Comparison of ENCODE assay signal across 8 cellular contexts in genomic region chr9:101530076-101530711, GRCh38. TPM values are rescaled to one million over a fixed set of nuclear protein-coding genes. Genes with fewer than 3 reads are reported as not detected.
DNase-seq lines count a peak whose midpoint lies in the region; ATAC-seq and TF ChIP-seq lines count a peak whose summit lies in the region.

No MANE protein-coding gene starts in this region.

- peak; percentile 71 for DNase-seq in CD14-positive monocyte (ENCODE audit: low spot score)
- DNase-seq in NCI-H524 treated with DMSO at 0.1 percent for 48 hours (lab: John Stamatoyannopoulos, UW): peak; percentile 32
- peak; percentile 49 to 65 for DNase-seq in activated CD4-positive, alpha-beta T cell treated with anti-CD3 and anti-CD28 coated beads for 4 hours
- DNase-seq in dedifferentiated amniotic fluid mesenchymal stem cell (ENCODE audit: extremely low spot score): peak; percentile 86
- DNase-seq in lung microvascular endothelial cell (ENCODE audit: low read depth in 2 of 2): peak; percentile 78 to 87
- DNase-seq in stimulated activated CD8-positive, alpha-beta memory T cell treated with anti-CD3 and anti-CD28 coated beads, Interleukin-15, amount 100 ng/mL, for 48 hours (ENCODE audit: low read depth in 2 of 2): peak; percentile 41 to 55

- H3K4me1 Mint-ChIP-seq in CD14-positive monocyte: peaks cover 14% of the 10 kb centered on the region

- H3K27ac Mint-ChIP-seq in CD14-positive monocyte: no peak overlapping the region

- intact Hi-C loops in CD14-positive monocyte (cut with micrococcal nuclease): loop anchor here in 1 of 2 donors (5.0 kb wide), 1 partner anchor 133 kb away; the partner anchor contains the start of genes MRPL50 and ZNF189

- H3K9me3 Mint-ChIP-seq in CD14-positive monocyte: no peaks in the 10 kb centered on the region

- peaks cover under 1 to 2% of the 10 kb centered on the region in 2 donors for H3K36me3 Mint-ChIP-seq in CD14-positive monocyte

- H3K4me3 Mint-ChIP-seq in CD14-positive monocyte: no peak overlapping the region

- ATAC-seq in GM19328 (IDR thresholded peaks at IDR 0.05; ENCODE audit: unreplicated experiment) (peak; percentile 38), HG03439 (IDR thresholded peaks at IDR 0.05; ENCODE audit: unreplicated experiment) (peak; percentile 49)

- TF ChIP-seq CTCF in CD14-positive monocyte (IDR thresholded peaks at IDR 0.05): peak; percentile 92

- peaks cover 2 to 7% (median 2%) of the 10 kb centered on the region in 3 donors for H3K27me3 Mint-ChIP-seq in CD14-positive monocyte (ENCODE audit: low read depth in 3 of 3)

RNA-seq across cellular contexts. Expression of gene RNF20, which starts 3.5 kb away (rescaled TPM):
- 10 to 100 TPM; 22.3 to 35.2 TPM for polyA plus RNA-seq in CD14-positive monocyte
- 15.9 and 22.2 TPM in 2 replicates for total RNA-seq in lung microvascular endothelial cell

Comparison
In these comparisons a context has a peak if more than half of its experiments do, and no peak if none do; other contexts are left out.
1. Peak in every context shown above with its lines: DNase-seq and ATAC-seq.
2. DNase-seq: peak in every context shown above with its lines; median percentile 86 in dedifferentiated amniotic fluid mesenchymal stem cell; 82 in lung microvascular endothelial cell; 71 in CD14-positive monocyte; 57 in activated CD4-positive, alpha-beta T cell treated with anti-CD3 and anti-CD28 coated beads for 4 hours; 48 in stimulated activated CD8-positive, alpha-beta memory T cell treated with anti-CD3 and anti-CD28 coated beads, Interleukin-15, amount 100 ng/mL, for 48 hours; 32 in NCI-H524 treated with DMSO at 0.1 percent for 48 hours.